In genomic region chr4:163279713-163280112, GRCh38 we compare ENCODE assay signal across 23 cellular contexts. TPM values are rescaled to one million over a fixed set of nuclear protein-coding genes. Genes with fewer than 3 reads are reported as not detected.
"Had no signal": no experiment of that assay in that cellular context is flagged by ENCODE, and none has a peak within 500 bp of the region (broad histone marks: within the 10 kb centered on the region; RNA-seq: fewer than 3 reads in every experiment).

No MANE protein-coding gene starts in this region.

- H3K9me3 ChIP-seq: SJSA1 had no signal

- H3K36me3 ChIP-seq: SJSA1 had no signal

- H3K27me3 ChIP-seq: SJSA1 had no signal

- DNase-seq: Kasumi-1, MM.1S, NCI-H1105, NCI-H1436 treated with DMSO at 0.1 percent for 48 hours, NCI-H1694, NCI-H187 treated with DMSO at 0.1 percent for 48 hours, NCI-H2029 treated with DMSO at 0.1 percent for 48 hours, NCI-H2171, NCI-H345, NCI-H446 treated with DMSO at 0.1 percent for 48 hours, NCI-H524 treated with DMSO at 0.1 percent for 48 hours, NCI-H69, NCI-H774, Right ventricle myocardium superior, RPMI8226, SIG-M5 had no signal

- H3K4me3 ChIP-seq: K562, SJSA1, SK-N-MC had no signal

- H3K4me1 ChIP-seq: SJSA1 had no signal

- H3K4me3 Mint-ChIP-seq: IgD-negative memory B cell had no signal

- H3K27me3 Mint-ChIP-seq: IgD-negative memory B cell had no signal

- H3K4me2 ChIP-seq: KMS-11 had no signal

- H3K9ac ChIP-seq: KMS-11 had no signal

- H3K4me1 Mint-ChIP-seq: IgD-negative memory B cell had no signal

- H3K27ac ChIP-seq: KMS-11, SJSA1, SK-N-MC had no signal

- H3K27ac Mint-ChIP-seq: IgD-negative memory B cell had no signal

RNA-seq across cellular contexts. Expression of gene NPY1R, which starts 52.7 kb away (rescaled TPM):
- total RNA-seq: M059J; SJSA1; T-helper 1 cell treated with Interleukin-12 subunit alpha and Interleukin-12 subunit beta and Interleukin-4 antibody, amounts not matched to agents 30 ng/mL and 1 ng/mL, for 36 hours had no signal
- polyA plus RNA-seq: IgD-negative memory B cell had no signal
